8 cellular contexts compared by ENCODE assay signal in the genomic region with DNA sequence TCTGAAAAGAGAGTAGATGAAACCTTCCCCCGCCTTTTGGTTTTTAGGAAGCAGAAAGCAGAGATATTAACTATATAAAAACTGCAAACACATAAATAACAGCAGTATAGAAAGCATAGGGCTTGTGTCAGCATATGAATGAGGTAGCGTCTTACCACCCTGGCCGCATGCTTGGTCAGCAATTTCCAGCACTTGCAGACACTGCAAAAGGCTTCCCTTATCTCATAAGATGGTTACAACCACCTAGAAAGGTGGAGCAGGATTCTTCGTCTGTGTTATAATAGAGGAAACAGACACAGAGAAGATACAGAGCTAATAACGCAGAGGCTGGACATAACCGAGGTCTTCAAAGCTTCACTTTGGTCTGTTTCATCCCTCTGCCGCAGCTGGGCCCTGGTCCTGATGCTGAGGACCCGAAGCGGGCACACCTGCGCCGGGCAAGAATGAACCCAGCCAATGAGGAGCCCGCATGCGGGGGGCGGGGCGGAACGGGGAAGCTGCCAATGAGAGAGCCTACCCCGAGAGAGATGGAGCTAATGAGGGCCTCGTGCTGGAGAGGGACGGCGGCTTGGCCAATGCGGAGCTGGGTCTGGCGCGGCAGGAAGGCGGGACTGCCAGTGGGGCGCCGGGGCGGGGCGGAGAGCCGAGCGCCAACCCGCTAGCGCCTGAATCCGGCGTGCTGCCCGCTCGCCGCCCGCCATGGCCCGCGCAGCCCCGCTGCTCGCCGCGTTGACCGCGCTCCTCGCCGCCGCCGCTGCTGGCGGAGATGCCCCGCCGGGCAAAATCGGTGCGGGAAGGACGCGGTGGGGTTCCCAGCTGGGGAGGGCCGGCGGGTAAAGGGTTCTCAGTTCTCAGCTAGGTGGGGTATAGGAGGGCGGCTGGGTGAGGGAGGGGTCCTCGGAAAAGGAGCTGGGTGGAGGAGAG. TPM values are rescaled to one million over a fixed set of nuclear protein-coding genes. Genes with fewer than 3 reads are reported as not detected.
DNase-seq lines count a peak whose midpoint lies in the region; ATAC-seq, FAIRE-seq and TF ChIP-seq lines count a peak whose summit lies in the region.

TSS of gene PCYOX1L (plus strand) at position 677 of the 924 bp plus-strand sequence. CDS start at position 700, 23 bp downstream.

- H3K27ac ChIP-seq in kidney (ENCODE audit: low read depth in 2 of 2, low read length in 2 of 2): no peak within 1 kb of the TSS

- TF ChIP-seq CTCF in kidney (IDR thresholded peaks at IDR 0.05; ENCODE audit: borderline replicate concordance, extremely low read depth, insufficient read depth): no peak

- peak; percentile 81 for TF ChIP-seq POLR2A in GM19193 (IDR thresholded peaks at IDR 0.05; ENCODE audit: extremely low read depth, insufficient read depth, insufficient read length)

- ATAC-seq in HG03432 (IDR thresholded peaks at IDR 0.05; ENCODE audit: unreplicated experiment): peak; percentile 100

- H3K9me3 ChIP-seq in kidney (ENCODE audit: control insufficient read depth in 1 of 2, low read length in 2 of 2): no peaks in the 10 kb centered on the region

- peaks cover 2 to 10% of the 10 kb centered on the region in 2 donors for H3K36me3 ChIP-seq in kidney (ENCODE audit: control insufficient read depth in 1 of 2, insufficient read depth in 2 of 2, low read length in 2 of 2)

- peak within 1 kb of the TSS; percentile 30 to 31 for H3K9ac ChIP-seq in kidney (ENCODE audit: low read length in 2 of 2)

- DNase-seq in Ammon's horn (ENCODE audit: low spot score): peak; percentile 99
- DNase-seq in NCI-H460 (ENCODE audit: extremely low read depth, low read depth): peak; percentile 95
- DNase-seq in activated CD4-positive, CD25-positive, alpha-beta regulatory T cell treated with anti-CD3 and anti-CD28 coated beads, Interleukin-2, amount 50 U/mL, for 72 hours: peak; percentile 94
- peak; percentile 68 to 81 for DNase-seq in cerebellar nuclear complex (lab: John Stamatoyannopoulos, UW)
- peak; percentile 98 for DNase-seq in kidney
- DNase-seq in stimulated activated CD4-positive, alpha-beta T cell treated with anti-CD3 and anti-CD28 coated beads, Interleukin-15, amount 100 ng/mL, for 1 hour (ENCODE audit: low read depth in 1 of 2, low spot score in 1 of 2): peak; percentile 94 to 98

- peak; percentile 13 for FAIRE-seq in kidney (lab: Jason Lieb, UNC)

- peak within 1 kb of the TSS; percentile 67 to 71 for H3K4me3 ChIP-seq in kidney (ENCODE audit: low read length in 2 of 2)

- intact Hi-C loops in kidney (cut with DNase I): no loop called here

- H3K4me1 ChIP-seq in kidney (ENCODE audit: control insufficient read depth in 1 of 2, insufficient read depth in 1 of 2, low read depth in 1 of 2, low read length in 2 of 2): peaks cover 0 to 7% of the 10 kb centered on the region in 2 donors

RNA-seq across cellular contexts. Expression of gene PCYOX1L, which starts in this region (rescaled TPM):
- 10.5 and 11.4 TPM in 2 replicates for total RNA-seq in NCI-H460 (2014; rRNA removed; shearing (Covaris generic))
- 26.2 and 34.3 TPM in 2 replicates for polyA plus RNA-seq in NCI-H460 (2014; cell fraction: nucleus; rRNA removed)
- total RNA-seq in kidney: 7.2 TPM
- polyA plus RNA-seq in kidney (ENCODE audit: insufficient read depth, low read depth, low replicate concordance): 9.0 TPM
